1 cellular context compared by ENCODE assay signal in the genomic region with DNA sequence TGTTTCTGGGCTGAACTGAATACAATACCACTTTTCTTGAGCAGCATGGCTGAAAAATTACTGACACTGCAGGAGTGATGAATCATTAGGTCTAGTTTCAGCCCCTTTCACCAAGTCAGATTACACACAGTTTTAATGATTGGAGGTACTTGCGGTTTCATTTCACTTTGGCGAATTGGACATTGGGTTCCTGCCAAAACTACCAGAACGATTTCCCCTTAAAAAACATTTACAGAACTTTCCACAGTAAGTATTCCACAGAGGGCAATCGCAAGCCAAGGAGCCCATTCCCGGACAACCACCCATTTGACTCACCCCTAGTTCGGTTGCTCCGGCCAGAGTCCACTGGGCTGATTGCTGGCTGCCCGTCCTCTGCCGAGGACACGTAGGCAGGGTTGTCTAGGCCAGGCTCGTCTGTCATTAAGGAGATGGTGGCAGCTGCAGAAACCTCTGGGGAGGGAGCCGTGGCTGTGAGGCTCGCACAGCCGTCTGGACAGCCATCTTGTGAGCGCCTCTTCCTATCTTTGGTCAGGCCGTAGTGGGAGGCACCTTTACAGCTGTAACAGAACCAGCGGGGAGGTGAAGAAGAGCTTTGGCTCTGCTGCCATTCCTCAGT.
A peak's percentile ranks its signal among the peaks of the same experiment; 100 is the strongest.
TF ChIP-seq lines count a peak whose summit lies in the region.

No MANE protein-coding gene starts in this region.

TF ChIP-seq in HepG2, 621 proteins besides CTCF, POLR2A, EP300 and RAD21 (continued from another document and continues in another):
- TF ChIP-seq ZNF550 (CRISPR knock-in tag; IDR thresholded peaks at IDR 0.05; ENCODE audit: borderline replicate concordance) (no peak), TGIF2 (CRISPR knock-in tag; IDR thresholded peaks at IDR 0.05) (no peak), ZNF746 (CRISPR knock-in tag; IDR thresholded peaks at IDR 0.05) (no peak), XBP1 (CRISPR knock-in tag; IDR thresholded peaks at IDR 0.05) (no peak), MEIS2 (CRISPR knock-in tag; IDR thresholded peaks at IDR 0.05) (0 out of 2 replicates have a peak, but pooled peaks have one; percentile 26), ZNF501 (CRISPR knock-in tag; IDR thresholded peaks at IDR 0.05) (peak; percentile 72), ZNF383 (CRISPR knock-in tag; IDR thresholded peaks at IDR 0.05; ENCODE audit: borderline replicate concordance) (no peak), ZNF619 (CRISPR knock-in tag; IDR thresholded peaks at IDR 0.05) (no peak), SP5 (CRISPR knock-in tag; IDR thresholded peaks at IDR 0.05; ENCODE audit: borderline replicate concordance, low read depth) (no peak), ZNF143 (CRISPR knock-in tag; IDR thresholded peaks at IDR 0.05) (no peak), SSRP1 (CRISPR knock-in tag; IDR thresholded peaks at IDR 0.05) (no peak), ZBTB20 (CRISPR knock-in tag; IDR thresholded peaks at IDR 0.05; ENCODE audit: borderline replicate concordance, low read depth) (0 out of 2 replicates have a peak, but pooled peaks have one; percentile 27), RCOR2 (CRISPR knock-in tag; IDR thresholded peaks at IDR 0.05) (no peak), RNF2 (conservative IDR thresholded peaks at IDR 0.05; ENCODE audit: low read depth) (no peak), MYNN (CRISPR knock-in tag; IDR thresholded peaks at IDR 0.05; ENCODE audit: low read depth) (no peak), MAZ (IDR thresholded peaks at IDR 0.05; ENCODE audit: borderline replicate concordance, low read depth, low read length) (no peak), MAZ (CRISPR knock-in tag; IDR thresholded peaks at IDR 0.05; ENCODE audit: low read depth) (no peak), ZNF792 (CRISPR knock-in tag; IDR thresholded peaks at IDR 0.05) (no peak), TEAD2 (CRISPR knock-in tag; IDR thresholded peaks at IDR 0.05) (no peak), HNRNPH1 (optimal IDR thresholded peaks at IDR 0.05; ENCODE audit: low read depth, low read length) (no peak), CENPT (CRISPR knock-in tag; IDR thresholded peaks at IDR 0.05; ENCODE audit: low read depth) (no peak), YY1 (IDR thresholded peaks at IDR 0.05; ENCODE audit: insufficient read depth, insufficient replicate concordance, low read depth, low read length) (peak; percentile 82), KLF11 (CRISPR knock-in tag; IDR thresholded peaks at IDR 0.05) (no peak), FOXK1 (CRISPR knock-in tag; IDR thresholded peaks at IDR 0.05; ENCODE audit: borderline replicate concordance, low read depth) (no peak), ZNF891 (CRISPR knock-in tag; IDR thresholded peaks at IDR 0.05) (0 out of 2 replicates have a peak, but pooled peaks have one; percentile 22), ZFP82 (CRISPR knock-in tag; IDR thresholded peaks at IDR 0.05; ENCODE audit: borderline replicate concordance) (no peak), ETV6 (CRISPR knock-in tag; conservative IDR thresholded peaks at IDR 0.05) (no peak)
- TF ChIP-seq, protein P1, sequence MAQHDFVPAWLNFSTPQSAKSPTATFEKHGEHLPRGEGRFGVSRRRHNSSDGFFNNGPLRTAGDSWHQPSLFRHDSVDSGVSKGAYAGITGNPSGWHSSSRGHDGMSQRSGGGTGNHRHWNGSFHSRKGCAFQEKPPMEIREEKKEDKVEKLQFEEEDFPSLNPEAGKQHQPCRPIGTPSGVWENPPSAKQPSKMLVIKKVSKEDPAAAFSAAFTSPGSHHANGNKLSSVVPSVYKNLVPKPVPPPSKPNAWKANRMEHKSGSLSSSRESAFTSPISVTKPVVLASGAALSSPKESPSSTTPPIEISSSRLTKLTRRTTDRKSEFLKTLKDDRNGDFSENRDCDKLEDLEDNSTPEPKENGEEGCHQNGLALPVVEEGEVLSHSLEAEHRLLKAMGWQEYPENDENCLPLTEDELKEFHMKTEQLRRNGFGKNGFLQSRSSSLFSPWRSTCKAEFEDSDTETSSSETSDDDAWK (CRISPR knock-in tag; IDR thresholded peaks at IDR 0.05): no peak
- TF ChIP-seq, protein P2, sequence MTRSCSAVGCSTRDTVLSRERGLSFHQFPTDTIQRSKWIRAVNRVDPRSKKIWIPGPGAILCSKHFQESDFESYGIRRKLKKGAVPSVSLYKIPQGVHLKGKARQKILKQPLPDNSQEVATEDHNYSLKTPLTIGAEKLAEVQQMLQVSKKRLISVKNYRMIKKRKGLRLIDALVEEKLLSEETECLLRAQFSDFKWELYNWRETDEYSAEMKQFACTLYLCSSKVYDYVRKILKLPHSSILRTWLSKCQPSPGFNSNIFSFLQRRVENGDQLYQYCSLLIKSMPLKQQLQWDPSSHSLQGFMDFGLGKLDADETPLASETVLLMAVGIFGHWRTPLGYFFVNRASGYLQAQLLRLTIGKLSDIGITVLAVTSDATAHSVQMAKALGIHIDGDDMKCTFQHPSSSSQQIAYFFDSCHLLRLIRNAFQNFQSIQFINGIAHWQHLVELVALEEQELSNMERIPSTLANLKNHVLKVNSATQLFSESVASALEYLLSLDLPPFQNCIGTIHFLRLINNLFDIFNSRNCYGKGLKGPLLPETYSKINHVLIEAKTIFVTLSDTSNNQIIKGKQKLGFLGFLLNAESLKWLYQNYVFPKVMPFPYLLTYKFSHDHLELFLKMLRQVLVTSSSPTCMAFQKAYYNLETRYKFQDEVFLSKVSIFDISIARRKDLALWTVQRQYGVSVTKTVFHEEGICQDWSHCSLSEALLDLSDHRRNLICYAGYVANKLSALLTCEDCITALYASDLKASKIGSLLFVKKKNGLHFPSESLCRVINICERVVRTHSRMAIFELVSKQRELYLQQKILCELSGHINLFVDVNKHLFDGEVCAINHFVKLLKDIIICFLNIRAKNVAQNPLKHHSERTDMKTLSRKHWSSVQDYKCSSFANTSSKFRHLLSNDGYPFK (CRISPR knock-in tag; IDR thresholded peaks at IDR 0.05; ENCODE audit: borderline replicate concordance): peak; percentile 62; the same call in 1 of the 2 replicates
- TF ChIP-seq, protein P3, sequence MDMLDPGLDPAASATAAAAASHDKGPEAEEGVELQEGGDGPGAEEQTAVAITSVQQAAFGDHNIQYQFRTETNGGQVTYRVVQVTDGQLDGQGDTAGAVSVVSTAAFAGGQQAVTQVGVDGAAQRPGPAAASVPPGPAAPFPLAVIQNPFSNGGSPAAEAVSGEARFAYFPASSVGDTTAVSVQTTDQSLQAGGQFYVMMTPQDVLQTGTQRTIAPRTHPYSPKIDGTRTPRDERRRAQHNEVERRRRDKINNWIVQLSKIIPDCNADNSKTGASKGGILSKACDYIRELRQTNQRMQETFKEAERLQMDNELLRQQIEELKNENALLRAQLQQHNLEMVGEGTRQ (IDR thresholded peaks at IDR 0.05; ENCODE audit: low read depth, low read length): no peak
- TF ChIP-seq, protein P3 (CRISPR knock-in tag; IDR thresholded peaks at IDR 0.05; ENCODE audit: borderline replicate concordance): no peak
- TF ChIP-seq, protein P4, sequence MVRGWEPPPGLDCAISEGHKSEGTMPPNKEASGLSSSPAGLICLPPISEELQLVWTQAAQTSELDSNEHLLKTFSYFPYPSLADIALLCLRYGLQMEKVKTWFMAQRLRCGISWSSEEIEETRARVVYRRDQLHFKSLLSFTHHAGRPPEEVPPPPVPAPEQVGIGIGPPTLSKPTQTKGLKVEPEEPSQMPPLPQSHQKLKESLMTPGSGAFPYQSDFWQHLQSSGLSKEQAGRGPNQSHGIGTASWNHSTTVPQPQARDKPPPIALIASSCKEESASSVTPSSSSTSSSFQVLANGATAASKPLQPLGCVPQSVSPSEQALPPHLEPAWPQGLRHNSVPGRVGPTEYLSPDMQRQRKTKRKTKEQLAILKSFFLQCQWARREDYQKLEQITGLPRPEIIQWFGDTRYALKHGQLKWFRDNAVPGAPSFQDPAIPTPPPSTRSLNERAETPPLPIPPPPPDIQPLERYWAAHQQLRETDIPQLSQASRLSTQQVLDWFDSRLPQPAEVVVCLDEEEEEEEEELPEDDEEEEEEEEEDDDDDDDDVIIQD (CRISPR knock-in tag; IDR thresholded peaks at IDR 0.05; ENCODE audit: low read depth): no peak
- TF ChIP-seq, protein P5, sequence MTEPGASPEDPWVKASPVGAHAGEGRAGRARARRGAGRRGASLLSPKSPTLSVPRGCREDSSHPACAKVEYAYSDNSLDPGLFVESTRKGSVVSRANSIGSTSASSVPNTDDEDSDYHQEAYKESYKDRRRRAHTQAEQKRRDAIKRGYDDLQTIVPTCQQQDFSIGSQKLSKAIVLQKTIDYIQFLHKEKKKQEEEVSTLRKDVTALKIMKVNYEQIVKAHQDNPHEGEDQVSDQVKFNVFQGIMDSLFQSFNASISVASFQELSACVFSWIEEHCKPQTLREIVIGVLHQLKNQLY (CRISPR knock-in tag; IDR thresholded peaks at IDR 0.05): no peak
- TF ChIP-seq, protein P6, sequence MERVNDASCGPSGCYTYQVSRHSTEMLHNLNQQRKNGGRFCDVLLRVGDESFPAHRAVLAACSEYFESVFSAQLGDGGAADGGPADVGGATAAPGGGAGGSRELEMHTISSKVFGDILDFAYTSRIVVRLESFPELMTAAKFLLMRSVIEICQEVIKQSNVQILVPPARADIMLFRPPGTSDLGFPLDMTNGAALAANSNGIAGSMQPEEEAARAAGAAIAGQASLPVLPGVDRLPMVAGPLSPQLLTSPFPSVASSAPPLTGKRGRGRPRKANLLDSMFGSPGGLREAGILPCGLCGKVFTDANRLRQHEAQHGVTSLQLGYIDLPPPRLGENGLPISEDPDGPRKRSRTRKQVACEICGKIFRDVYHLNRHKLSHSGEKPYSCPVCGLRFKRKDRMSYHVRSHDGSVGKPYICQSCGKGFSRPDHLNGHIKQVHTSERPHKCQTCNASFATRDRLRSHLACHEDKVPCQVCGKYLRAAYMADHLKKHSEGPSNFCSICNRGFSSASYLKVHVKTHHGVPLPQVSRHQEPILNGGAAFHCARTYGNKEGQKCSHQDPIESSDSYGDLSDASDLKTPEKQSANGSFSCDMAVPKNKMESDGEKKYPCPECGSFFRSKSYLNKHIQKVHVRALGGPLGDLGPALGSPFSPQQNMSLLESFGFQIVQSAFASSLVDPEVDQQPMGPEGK (CRISPR knock-in tag; IDR thresholded peaks at IDR 0.05): peak; percentile 22; the same call in 1 of the 2 replicates
- TF ChIP-seq, protein P7, sequence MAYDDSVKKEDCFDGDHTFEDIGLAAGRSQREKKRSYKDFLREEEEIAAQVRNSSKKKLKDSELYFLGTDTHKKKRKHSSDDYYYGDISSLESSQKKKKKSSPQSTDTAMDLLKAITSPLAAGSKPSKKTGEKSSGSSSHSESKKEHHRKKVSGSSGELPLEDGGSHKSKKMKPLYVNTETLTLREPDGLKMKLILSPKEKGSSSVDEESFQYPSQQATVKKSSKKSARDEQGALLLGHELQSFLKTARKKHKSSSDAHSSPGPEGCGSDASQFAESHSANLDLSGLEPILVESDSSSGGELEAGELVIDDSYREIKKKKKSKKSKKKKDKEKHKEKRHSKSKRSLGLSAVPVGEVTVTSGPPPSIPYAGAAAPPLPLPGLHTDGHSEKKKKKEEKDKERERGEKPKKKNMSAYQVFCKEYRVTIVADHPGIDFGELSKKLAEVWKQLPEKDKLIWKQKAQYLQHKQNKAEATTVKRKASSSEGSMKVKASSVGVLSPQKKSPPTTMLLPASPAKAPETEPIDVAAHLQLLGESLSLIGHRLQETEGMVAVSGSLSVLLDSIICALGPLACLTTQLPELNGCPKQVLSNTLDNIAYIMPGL (CRISPR knock-in tag; IDR thresholded peaks at IDR 0.05; ENCODE audit: borderline replicate concordance in 1 of 2, low read depth in 1 of 2): 0 out of 4 replicates have a peak, but pooled peaks of 1 of the 2 experiments have one; percentile 35
- TF ChIP-seq, protein P8, sequence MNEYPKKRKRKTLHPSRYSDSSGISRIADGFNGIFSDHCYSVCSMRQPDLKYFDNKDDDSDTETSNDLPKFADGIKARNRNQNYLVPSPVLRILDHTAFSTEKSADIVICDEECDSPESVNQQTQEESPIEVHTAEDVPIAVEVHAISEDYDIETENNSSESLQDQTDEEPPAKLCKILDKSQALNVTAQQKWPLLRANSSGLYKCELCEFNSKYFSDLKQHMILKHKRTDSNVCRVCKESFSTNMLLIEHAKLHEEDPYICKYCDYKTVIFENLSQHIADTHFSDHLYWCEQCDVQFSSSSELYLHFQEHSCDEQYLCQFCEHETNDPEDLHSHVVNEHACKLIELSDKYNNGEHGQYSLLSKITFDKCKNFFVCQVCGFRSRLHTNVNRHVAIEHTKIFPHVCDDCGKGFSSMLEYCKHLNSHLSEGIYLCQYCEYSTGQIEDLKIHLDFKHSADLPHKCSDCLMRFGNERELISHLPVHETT (CRISPR knock-in tag; conservative IDR thresholded peaks at IDR 0.05): no peak
- TF ChIP-seq, protein P9, sequence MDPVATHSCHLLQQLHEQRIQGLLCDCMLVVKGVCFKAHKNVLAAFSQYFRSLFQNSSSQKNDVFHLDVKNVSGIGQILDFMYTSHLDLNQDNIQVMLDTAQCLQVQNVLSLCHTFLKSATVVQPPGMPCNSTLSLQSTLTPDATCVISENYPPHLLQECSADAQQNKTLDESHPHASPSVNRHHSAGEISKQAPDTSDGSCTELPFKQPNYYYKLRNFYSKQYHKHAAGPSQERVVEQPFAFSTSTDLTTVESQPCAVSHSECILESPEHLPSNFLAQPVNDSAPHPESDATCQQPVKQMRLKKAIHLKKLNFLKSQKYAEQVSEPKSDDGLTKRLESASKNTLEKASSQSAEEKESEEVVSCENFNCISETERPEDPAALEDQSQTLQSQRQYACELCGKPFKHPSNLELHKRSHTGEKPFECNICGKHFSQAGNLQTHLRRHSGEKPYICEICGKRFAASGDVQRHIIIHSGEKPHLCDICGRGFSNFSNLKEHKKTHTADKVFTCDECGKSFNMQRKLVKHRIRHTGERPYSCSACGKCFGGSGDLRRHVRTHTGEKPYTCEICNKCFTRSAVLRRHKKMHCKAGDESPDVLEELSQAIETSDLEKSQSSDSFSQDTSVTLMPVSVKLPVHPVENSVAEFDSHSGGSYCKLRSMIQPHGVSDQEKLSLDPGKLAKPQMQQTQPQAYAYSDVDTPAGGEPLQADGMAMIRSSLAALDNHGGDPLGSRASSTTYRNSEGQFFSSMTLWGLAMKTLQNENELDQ (CRISPR knock-in tag; IDR thresholded peaks at IDR 0.05; ENCODE audit: borderline replicate concordance): no peak
